8 cellular contexts compared by ENCODE assay signal in genomic region chr20:32483351-32484220, GRCh38.
DNase-seq lines count a peak whose midpoint lies in the region; ATAC-seq and TF ChIP-seq lines count a peak whose summit lies in the region.

No MANE protein-coding gene starts in this region.

- ATAC-seq in GM18909 (IDR thresholded peaks at IDR 0.05; ENCODE audit: poor library complexity, unreplicated experiment) = no peak

- peak overlapping the region; percentile 70 for H3K4me3 ChIP-seq in AG04449 (ENCODE audit: low read depth, low read length)
- H3K4me3 ChIP-seq in HFF-Myc (replicated peaks; ENCODE audit: low read depth, low read length) = peak overlapping the region; percentile 62

- peaks cover 21% of the 10 kb centered on the region for H3K4me1 Mint-ChIP-seq in activated CD4-positive, alpha-beta memory T cell treated with anti-CD3 and anti-CD28 coated beads, Interleukin-2, amount 10 ng/mL, durations not matched to agents 7 days and 5 days

- DNase-seq in AG04449 (ENCODE audit: low read depth, low spot score) (no peak), HFF-Myc (ENCODE audit: extremely low read depth, low read depth) (no peak), NCI-H748 (lab: John Stamatoyannopoulos, UW; ENCODE audit: unreplicated experiment) (peak; percentile 94), medulla oblongata (ENCODE audit: extremely low spot score) (peak; percentile 83)
- DNase-seq in activated CD4-positive, alpha-beta memory T cell treated with anti-CD3 and anti-CD28 coated beads, Interleukin-2, amount 10 ng/mL, durations not matched to agents 7 days and 5 days = peak; percentile 53
- DNase-seq in effector CD4-positive, alpha-beta T cell = peak; percentile 58
- DNase-seq in stimulated activated CD8-positive, alpha-beta memory T cell treated with anti-CD3 and anti-CD28 coated beads, Interleukin-12 subunit alpha, Interleukin-12 subunit beta, amount 100 ng/mL, for 4 hours (ENCODE audit: low read depth) = peak; percentile 61

- H3K27ac Mint-ChIP-seq in activated CD4-positive, alpha-beta memory T cell treated with anti-CD3 and anti-CD28 coated beads, Interleukin-2, amount 10 ng/mL, durations not matched to agents 7 days and 5 days = no peak overlapping the region

- H3K27me3 Mint-ChIP-seq in activated CD4-positive, alpha-beta memory T cell treated with anti-CD3 and anti-CD28 coated beads, Interleukin-2, amount 10 ng/mL, durations not matched to agents 7 days and 5 days = no peaks in the 10 kb centered on the region

- peak overlapping the region; percentile 68 for H3K4me3 Mint-ChIP-seq in activated CD4-positive, alpha-beta memory T cell treated with anti-CD3 and anti-CD28 coated beads, Interleukin-2, amount 10 ng/mL, durations not matched to agents 7 days and 5 days

- TF ChIP-seq CTCF in AG04449 (IDR thresholded peaks at IDR 0.05; ENCODE audit: insufficient read depth, low read length, missing control alignments) (no peak), HFF-Myc (IDR thresholded peaks at IDR 0.05; ENCODE audit: low read depth, low read length, missing control alignments) (no peak)

- H3K36me3 Mint-ChIP-seq in activated CD4-positive, alpha-beta memory T cell treated with anti-CD3 and anti-CD28 coated beads, Interleukin-2, amount 10 ng/mL, durations not matched to agents 7 days and 5 days (ENCODE audit: low read depth) = no peaks in the 10 kb centered on the region

- H3K9me3 Mint-ChIP-seq in activated CD4-positive, alpha-beta memory T cell treated with anti-CD3 and anti-CD28 coated beads, Interleukin-2, amount 10 ng/mL, durations not matched to agents 7 days and 5 days = no peaks in the 10 kb centered on the region

- CTCF ChIA-PET in AG04449 (lab: Yijun Ruan, JAX) = interaction anchor here (0.6 kb wide), 1 partner anchor 14 kb away, joined by 3 read pairs; no protein-coding TSS in a partner anchor
- CTCF ChIA-PET in activated CD4-positive, alpha-beta memory T cell treated with anti-CD3 and anti-CD28 coated beads, Interleukin-2, amount 10 ng/mL, durations not matched to agents 7 days and 5 days (lab: Charles Lee) = interaction anchor here (0.7 kb wide), 1 partner anchor 166 kb away, joined by 3 read pairs; no protein-coding TSS in a partner anchor

- POLR2A ChIA-PET in AG04449 (lab: Yijun Ruan, JAX) = interaction anchor here (1.7 kb wide), 1 partner anchor 9 kb away, joined by 3 read pairs; no protein-coding TSS in a partner anchor
- POLR2A ChIA-PET in activated CD4-positive, alpha-beta memory T cell treated with anti-CD3 and anti-CD28 coated beads, Interleukin-2, amount 10 ng/mL, durations not matched to agents 7 days and 5 days (lab: Charles Lee) = interaction anchor here (0.6 to 3.8 kb wide), 3 partner anchors 34 to 56 kb away, joined by 3 to 19 read pairs (median 6); no protein-coding TSS in a partner anchor

Comparison
In these comparisons a context has a peak if more than half of its experiments do, and no peak if none do; other contexts are left out.
1. DNase-seq: peak in NCI-H748 (single experiment), activated CD4-positive, alpha-beta memory T cell treated with anti-CD3 and anti-CD28 coated beads, Interleukin-2, amount 10 ng/mL, durations not matched to agents 7 days and 5 days (single experiment), effector CD4-positive, alpha-beta T cell (single experiment), medulla oblongata (single experiment) and stimulated activated CD8-positive, alpha-beta memory T cell treated with anti-CD3 and anti-CD28 coated beads, Interleukin-12 subunit alpha, Interleukin-12 subunit beta, amount 100 ng/mL, for 4 hours (single experiment); none in AG04449 (single experiment) and HFF-Myc (single experiment).